28 cellular contexts compared by ENCODE assay signal in the genomic region with DNA sequence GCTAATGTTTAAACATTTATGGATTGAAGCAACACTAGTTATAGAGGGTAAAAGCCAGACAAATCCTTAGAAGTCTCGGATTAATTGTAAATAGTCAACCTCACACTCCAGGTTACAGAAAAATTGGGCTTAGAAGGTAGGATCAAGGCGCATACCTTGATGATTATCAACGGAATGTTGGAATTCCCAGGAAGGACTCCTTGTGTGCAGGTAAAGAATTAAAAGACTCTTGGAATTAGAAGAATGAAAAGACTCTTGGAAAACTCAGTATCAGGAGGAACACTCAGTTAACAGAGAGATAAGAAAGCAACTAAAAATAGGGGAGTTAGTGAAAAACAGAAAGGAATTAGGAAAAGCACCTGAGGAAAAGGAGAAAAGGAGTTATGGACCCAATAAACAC.
"Had no signal": no experiment of that assay in that cellular context is flagged by ENCODE, and none has a peak within 500 bp of the region (broad histone marks: within the 10 kb centered on the region; RNA-seq: fewer than 3 reads in every experiment).

No MANE protein-coding gene starts in this region.

- H3K36me3 ChIP-seq: adrenal gland, esophagus squamous epithelium, gastroesophageal sphincter had no signal

- H3K4me3 ChIP-seq: adrenal gland, body of pancreas, esophagus squamous epithelium, gastroesophageal sphincter had no signal

- H3K27me3 Mint-ChIP-seq: activated naive CD4-positive, alpha-beta T cell treated with anti-CD3 and anti-CD28 coated beads, Interleukin-2, amount 10 ng/mL, durations not matched to agents 7 days and 5 days had no signal

- H3K9me3 Mint-ChIP-seq: activated CD4-positive, alpha-beta memory T cell treated with anti-CD3 and anti-CD28 coated beads, Interleukin-2, amount 10 ng/mL, durations not matched to agents 7 days and 5 days; activated CD4-positive, alpha-beta T cell treated with anti-CD3 and anti-CD28 coated beads, Interleukin-2, amount 10 ng/mL, durations not matched to agents 7 days and 5 days; activated naive CD4-positive, alpha-beta T cell treated with anti-CD3 and anti-CD28 coated beads, Interleukin-2, amount 10 ng/mL, durations not matched to agents 7 days and 5 days; activated naive CD8-positive, alpha-beta T cell treated with anti-CD3 and anti-CD28 coated beads for 36 hours; activated naive CD8-positive, alpha-beta T cell treated with anti-CD3 and anti-CD28 coated beads, Interleukin-2, amount 50 U/mL, for 24 hours; activated T-cell treated with anti-CD3 and anti-CD28 coated beads, Interleukin-2, amount 50 U/mL, for 24 hours; activated T-cell treated with anti-CD3 and anti-CD28 coated beads, Interleukin-2, amount 50 U/mL, for 72 hours; effector memory CD8-positive, alpha-beta T cell had no signal

- ATAC-seq: activated naive CD8-positive, alpha-beta T cell treated with anti-CD3 and anti-CD28 coated beads, Interleukin-2, amount 50 U/mL, for 24 hours; activated T-cell treated with anti-CD3 and anti-CD28 coated beads, Interleukin-2, amount 50 U/mL, for 72 hours; body of pancreas; effector memory CD8-positive, alpha-beta T cell; gastroesophageal sphincter had no signal

- H3K9me3 ChIP-seq: adrenal gland, body of pancreas, esophagus squamous epithelium, gastroesophageal sphincter had no signal

- H3K4me3 Mint-ChIP-seq: activated CD4-positive, alpha-beta memory T cell treated with anti-CD3 and anti-CD28 coated beads, Interleukin-2, amount 10 ng/mL, durations not matched to agents 7 days and 5 days; activated CD4-positive, alpha-beta T cell treated with anti-CD3 and anti-CD28 coated beads, Interleukin-2, amount 10 ng/mL, durations not matched to agents 7 days and 5 days; activated naive CD4-positive, alpha-beta T cell treated with anti-CD3 and anti-CD28 coated beads, Interleukin-2, amount 10 ng/mL, durations not matched to agents 7 days and 5 days; activated naive CD8-positive, alpha-beta T cell treated with anti-CD3 and anti-CD28 coated beads for 36 hours; activated naive CD8-positive, alpha-beta T cell treated with anti-CD3 and anti-CD28 coated beads, Interleukin-2, amount 50 U/mL, for 24 hours; activated T-cell treated with anti-CD3 and anti-CD28 coated beads, Interleukin-2, amount 50 U/mL, for 24 hours; activated T-cell treated with anti-CD3 and anti-CD28 coated beads, Interleukin-2, amount 50 U/mL, for 72 hours; effector memory CD8-positive, alpha-beta T cell had no signal

- H3K27ac Mint-ChIP-seq: activated CD4-positive, alpha-beta memory T cell treated with anti-CD3 and anti-CD28 coated beads, Interleukin-2, amount 10 ng/mL, durations not matched to agents 7 days and 5 days; activated CD4-positive, alpha-beta T cell treated with anti-CD3 and anti-CD28 coated beads, Interleukin-2, amount 10 ng/mL, durations not matched to agents 7 days and 5 days; activated naive CD4-positive, alpha-beta T cell treated with anti-CD3 and anti-CD28 coated beads, Interleukin-2, amount 10 ng/mL, durations not matched to agents 7 days and 5 days; activated naive CD8-positive, alpha-beta T cell treated with anti-CD3 and anti-CD28 coated beads for 36 hours; activated naive CD8-positive, alpha-beta T cell treated with anti-CD3 and anti-CD28 coated beads, Interleukin-2, amount 50 U/mL, for 24 hours; activated T-cell treated with anti-CD3 and anti-CD28 coated beads, Interleukin-2, amount 50 U/mL, for 24 hours; activated T-cell treated with anti-CD3 and anti-CD28 coated beads, Interleukin-2, amount 50 U/mL, for 72 hours; effector memory CD8-positive, alpha-beta T cell had no signal

- H3K27me3 ChIP-seq: adrenal gland, body of pancreas, gastroesophageal sphincter had no signal

- H3K27ac ChIP-seq: adrenal gland, body of pancreas, epithelial cell of prostate, esophagus squamous epithelium, gastroesophageal sphincter had no signal

- DNase-seq: activated CD4-positive, alpha-beta memory T cell treated with anti-CD3 and anti-CD28 coated beads, Interleukin-2, amount 10 ng/mL, durations not matched to agents 7 days and 5 days; activated CD4-positive, alpha-beta T cell treated with anti-CD3 and anti-CD28 coated beads for 1 hour; activated CD4-positive, alpha-beta T cell treated with anti-CD3 and anti-CD28 coated beads for 4 hours; activated CD4-positive, alpha-beta T cell treated with anti-CD3 and anti-CD28 coated beads, Interleukin-2, amount 10 ng/mL, durations not matched to agents 7 days and 5 days; activated CD4-positive, alpha-beta T cell treated with anti-CD3 and anti-CD28 coated beads, Interleukin-2, amount 50 U/mL, for 4 hours; activated CD8-positive, alpha-beta memory T cell treated with anti-CD3 and anti-CD28 coated beads, Interleukin-2, amount 50 U/mL, for 48 hours; activated gamma-delta T cell; activated naive CD4-positive, alpha-beta T cell; activated naive CD4-positive, alpha-beta T cell treated with anti-CD3 and anti-CD28 coated beads, Interleukin-2, amount 10 ng/mL, durations not matched to agents 7 days and 5 days; activated naive CD8-positive, alpha-beta T cell treated with anti-CD3 and anti-CD28 coated beads for 36 hours; activated naive CD8-positive, alpha-beta T cell treated with anti-CD3 and anti-CD28 coated beads, Interleukin-2, amount 50 U/mL, for 24 hours; activated T-cell treated with anti-CD3 and anti-CD28 coated beads for 4 hours; activated T-cell treated with anti-CD3 and anti-CD28 coated beads, Interleukin-2, amount 50 U/mL, for 24 hours; activated T-cell treated with anti-CD3 and anti-CD28 coated beads, Interleukin-2, amount 50 U/mL, for 72 hours; adrenal gland; amygdala; aorta; body of pancreas; caudate nucleus; cortex of kidney; dermis blood vessel endothelial cell; effector CD4-positive, alpha-beta T cell; effector memory CD8-positive, alpha-beta T cell; esophagus squamous epithelium; foreskin melanocyte; T-helper 2 cell had no signal

- H3K4me1 ChIP-seq: adrenal gland, body of pancreas, esophagus squamous epithelium, gastroesophageal sphincter had no signal

- H3K4me1 Mint-ChIP-seq: activated CD4-positive, alpha-beta memory T cell treated with anti-CD3 and anti-CD28 coated beads, Interleukin-2, amount 10 ng/mL, durations not matched to agents 7 days and 5 days; activated CD4-positive, alpha-beta T cell treated with anti-CD3 and anti-CD28 coated beads, Interleukin-2, amount 10 ng/mL, durations not matched to agents 7 days and 5 days; activated naive CD4-positive, alpha-beta T cell treated with anti-CD3 and anti-CD28 coated beads, Interleukin-2, amount 10 ng/mL, durations not matched to agents 7 days and 5 days; activated naive CD8-positive, alpha-beta T cell treated with anti-CD3 and anti-CD28 coated beads for 36 hours; activated naive CD8-positive, alpha-beta T cell treated with anti-CD3 and anti-CD28 coated beads, Interleukin-2, amount 50 U/mL, for 24 hours had no signal

- H3K36me3 Mint-ChIP-seq: activated naive CD4-positive, alpha-beta T cell treated with anti-CD3 and anti-CD28 coated beads, Interleukin-2, amount 10 ng/mL, durations not matched to agents 7 days and 5 days; activated naive CD8-positive, alpha-beta T cell treated with anti-CD3 and anti-CD28 coated beads for 36 hours had no signal
